ENCODE assay signal across 36 cellular contexts in genomic region chr2:127376265-127376664, GRCh38. TPM values are rescaled to one million over a fixed set of nuclear protein-coding genes. Genes with fewer than 3 reads are reported as not detected.
"Had no signal": no experiment of that assay in that cellular context is flagged by ENCODE, and none has a peak within 500 bp of the region (broad histone marks: within the 10 kb centered on the region; RNA-seq: fewer than 3 reads in every experiment).

No MANE protein-coding gene starts in this region.

- H3K4me3 ChIP-seq: adrenal gland, body of pancreas, breast epithelium had no signal

- DNase-seq: activated B cell treated with CpG ODN at 0.5 μM for 24 hours; activated CD4-positive, alpha-beta memory T cell treated with anti-CD3 and anti-CD28 coated beads for 36 hours; activated CD4-positive, alpha-beta T cell treated with anti-CD3 and anti-CD28 coated beads for 4 hours; activated CD4-positive, alpha-beta T cell treated with anti-CD3 and anti-CD28 coated beads, Interleukin-2, amount 10 ng/mL, durations not matched to agents 24 days and 14 days; activated CD4-positive, alpha-beta T cell treated with anti-CD3 and anti-CD28 coated beads, Interleukin-2, amount 50 U/mL, for 1 hour; activated CD4-positive, alpha-beta T cell treated with anti-CD3 and anti-CD28 coated beads, Interleukin-2, amount 50 U/mL, for 4 hours; activated CD4-positive, CD25-positive, alpha-beta regulatory T cell treated with anti-CD3 and anti-CD28 coated beads, Interleukin-2, amount 50 U/mL, for 72 hours; activated CD8-positive, alpha-beta memory T cell treated with anti-CD3 and anti-CD28 coated beads, Interleukin-2, amount 50 U/mL, for 4 hours; activated CD8-positive, alpha-beta T cell treated with anti-CD3 and anti-CD28 coated beads for 36 hours; activated effector memory CD4-positive, alpha-beta T cell treated with anti-CD3 and anti-CD28 coated beads, Interleukin-2, amount 50 U/mL, for 16 hours; activated gamma-delta T cell treated with Interleukin-2 at 50 U/mL for 16 hours; activated naive CD4-positive, alpha-beta T cell; activated naive CD4-positive, alpha-beta T cell treated with anti-CD3 and anti-CD28 coated beads for 36 hours; activated naive CD4-positive, alpha-beta T cell treated with anti-CD3 and anti-CD28 coated beads, Interleukin-2, amount 50 U/mL, for 16 hours; activated naive CD8-positive, alpha-beta T cell treated with anti-CD3 and anti-CD28 coated beads for 36 hours; activated T-cell treated with anti-CD3 and anti-CD28 coated beads for 4 hours; activated T-cell treated with anti-CD3 and anti-CD28 coated beads, Interleukin-2, amount 50 U/mL, for 1 hour; activated T-cell treated with anti-CD3 and anti-CD28 coated beads, Interleukin-2, amount 50 U/mL, for 4 hours; activated T-cell treated with anti-CD3 and anti-CD28 coated beads, Interleukin-2, amount 50 U/mL, for 72 hours; adrenal gland; amniotic stem cell; aorta; body of pancreas; brain microvascular endothelial cell; central memory CD4-positive, alpha-beta T cell; T-cell; T-helper 2 cell; T-helper 9 cell had no signal

- H3K27me3 Mint-ChIP-seq: activated B cell treated with CpG ODN at 0.5 μM for 24 hours; activated CD4-positive, alpha-beta memory T cell treated with anti-CD3 and anti-CD28 coated beads for 36 hours; activated CD4-positive, alpha-beta T cell treated with anti-CD3 and anti-CD28 coated beads, Interleukin-2, amount 10 ng/mL, durations not matched to agents 24 days and 14 days; activated CD8-positive, alpha-beta T cell treated with anti-CD3 and anti-CD28 coated beads for 36 hours; activated naive CD8-positive, alpha-beta T cell treated with anti-CD3 and anti-CD28 coated beads for 36 hours; activated T-helper 17 cell treated with anti-CD3 and anti-CD28 coated beads, Interleukin-2, amount 50 U/mL, for 72 hours; T-cell had no signal

- H3K4me1 ChIP-seq: breast epithelium had no signal

- ATAC-seq: activated CD8-positive, alpha-beta T cell treated with anti-CD3 and anti-CD28 coated beads for 36 hours; activated naive CD4-positive, alpha-beta T cell treated with anti-CD3 and anti-CD28 coated beads, Interleukin-2, amount 50 U/mL, for 72 hours; activated T-cell treated with anti-CD3 and anti-CD28 coated beads, Interleukin-2, amount 50 U/mL, for 4 hours; activated T-cell treated with anti-CD3 and anti-CD28 coated beads, Interleukin-2, amount 50 U/mL, for 72 hours; activated T-helper 17 cell treated with anti-CD3 and anti-CD28 coated beads, Interleukin-2, amount 50 U/mL, for 72 hours; body of pancreas; T-cell had no signal

- H3K27ac Mint-ChIP-seq: activated B cell treated with CpG ODN at 0.5 μM for 24 hours; activated CD4-positive, alpha-beta memory T cell treated with anti-CD3 and anti-CD28 coated beads for 36 hours; activated CD4-positive, alpha-beta T cell treated with anti-CD3 and anti-CD28 coated beads, Interleukin-2, amount 10 ng/mL, durations not matched to agents 24 days and 14 days; activated naive CD4-positive, alpha-beta T cell treated with anti-CD3 and anti-CD28 coated beads for 36 hours; activated naive CD4-positive, alpha-beta T cell treated with anti-CD3 and anti-CD28 coated beads, Interleukin-2, amount 50 U/mL, for 72 hours; activated naive CD8-positive, alpha-beta T cell treated with anti-CD3 and anti-CD28 coated beads for 36 hours; activated T-cell treated with anti-CD3 and anti-CD28 coated beads, Interleukin-2, amount 50 U/mL, for 72 hours; activated T-helper 1 cell treated with anti-CD3 and anti-CD28 coated beads, Interleukin-12 subunit alpha, Interleukin-12 subunit beta, Interleukin-2, Interleukin-4 antibody, amounts not matched to agents 30 ng/mL and 10 ng/mL and 1 ng/mL, durations not matched to agents 14 hours and 24 hours and 36 hours; activated T-helper 17 cell treated with anti-CD3 and anti-CD28 coated beads, Interleukin-2, amount 50 U/mL, for 72 hours; T-cell; T-helper 2 cell treated with Interferon-gamma antibody and Interleukin-4, amounts not matched to agents 5 μg/mL and 100 μg/mL, for 36 hours had no signal

- H3K4me3 Mint-ChIP-seq: activated B cell treated with CpG ODN at 0.5 μM for 24 hours; activated CD4-positive, alpha-beta memory T cell treated with anti-CD3 and anti-CD28 coated beads for 36 hours; activated CD4-positive, alpha-beta T cell treated with anti-CD3 and anti-CD28 coated beads, Interleukin-2, amount 10 ng/mL, durations not matched to agents 24 days and 14 days; activated CD8-positive, alpha-beta T cell treated with anti-CD3 and anti-CD28 coated beads for 36 hours; activated naive CD4-positive, alpha-beta T cell treated with anti-CD3 and anti-CD28 coated beads for 36 hours; activated naive CD8-positive, alpha-beta T cell treated with anti-CD3 and anti-CD28 coated beads for 36 hours; activated T-cell treated with anti-CD3 and anti-CD28 coated beads, Interleukin-2, amount 50 U/mL, for 4 hours; activated T-cell treated with anti-CD3 and anti-CD28 coated beads, Interleukin-2, amount 50 U/mL, for 72 hours; activated T-helper 1 cell treated with anti-CD3 and anti-CD28 coated beads, Interleukin-12 subunit alpha, Interleukin-12 subunit beta, Interleukin-2, Interleukin-4 antibody, amounts not matched to agents 30 ng/mL and 10 ng/mL and 1 ng/mL, durations not matched to agents 14 hours and 24 hours and 36 hours; activated T-helper 17 cell treated with anti-CD3 and anti-CD28 coated beads, Interleukin-2, amount 50 U/mL, for 72 hours; T-cell; T-helper 2 cell treated with Interferon-gamma antibody and Interleukin-4, amounts not matched to agents 5 μg/mL and 100 μg/mL, for 36 hours had no signal

- H3K36me3 ChIP-seq: adrenal gland, brain microvascular endothelial cell, breast epithelium had no signal

- H3K27me3 ChIP-seq: adrenal gland, body of pancreas, brain microvascular endothelial cell, breast epithelium had no signal

- H3K9me3 ChIP-seq: adrenal gland, body of pancreas had no signal

- H3K27ac ChIP-seq: adrenal gland, body of pancreas, brain microvascular endothelial cell, breast epithelium, VCaP had no signal

RNA-seq across cellular contexts. Expression of gene PROC, which starts 42.0 kb away (rescaled TPM):
- total RNA-seq: activated B cell treated with CpG ODN at 0.5 μM for 24 hours; activated CD4-positive, alpha-beta memory T cell treated with anti-CD3 and anti-CD28 coated beads for 36 hours; activated CD8-positive, alpha-beta T cell treated with anti-CD3 and anti-CD28 coated beads for 36 hours; activated naive CD4-positive, alpha-beta T cell treated with anti-CD3 and anti-CD28 coated beads for 36 hours; activated naive CD4-positive, alpha-beta T cell treated with anti-CD3 and anti-CD28 coated beads, Interleukin-2, amount 50 U/mL, for 72 hours; activated naive CD8-positive, alpha-beta T cell treated with anti-CD3 and anti-CD28 coated beads for 36 hours; activated T-helper 17 cell treated with anti-CD3 and anti-CD28 coated beads, Interleukin-2, amount 50 U/mL, for 72 hours; adrenal gland; breast epithelium; cardiac septum; T-helper 1 cell treated with Interleukin-12 subunit alpha and Interleukin-12 subunit beta and Interleukin-4 antibody, amounts not matched to agents 30 ng/mL and 1 ng/mL, for 36 hours had no signal
